Comparison of ENCODE assay signal across 14 cellular contexts in genomic region chrX:97026406-97026805, GRCh38.
DNase-seq lines count a peak whose midpoint lies in the region; ATAC-seq lines count a peak whose summit lies in the region.
"Had no signal": no experiment of that assay in that cellular context is flagged by ENCODE, and none has a peak within 500 bp of the region (broad histone marks: within the 10 kb centered on the region; RNA-seq: fewer than 3 reads in every experiment).

No MANE protein-coding gene starts in this region.

- no peaks in the 10 kb centered on the region for H3K36me3 ChIP-seq in GM23248 (ENCODE audit: low read depth)
- H3K36me3 ChIP-seq in adipocyte (ENCODE audit: control insufficient read depth, insufficient read depth, low read length, severe bottlenecking) = no peaks in the 10 kb centered on the region
- H3K36me3 ChIP-seq: stomach had no signal

- in situ Hi-C loops in GM23248 (cut with MboI) = no loop called here

- no peaks in the 10 kb centered on the region for H3F3A ChIP-seq in GM23248 (ENCODE audit: insufficient read depth)

- no peak overlapping the region for H3K9ac ChIP-seq in GM23248
- no peak overlapping the region for H3K9ac ChIP-seq in adipocyte (ENCODE audit: low read length)

- H2AFZ ChIP-seq in GM23248 = no peak overlapping the region

- H3K9me2 ChIP-seq in GM23248 (ENCODE audit: insufficient read depth) = no peaks in the 10 kb centered on the region

- no peak overlapping the region for H3K4me3 ChIP-seq in GM23248
- no peak overlapping the region for H3K4me3 ChIP-seq in adipocyte (ENCODE audit: low read length)
- H3K4me3 ChIP-seq: lung, stomach had no signal

- H3K4me2 ChIP-seq in GM23248 (ENCODE audit: unreplicated experiment) = no peak overlapping the region

- WGBS in GM23248 (ENCODE audit: low coverage in 1 of 2, low lambda C conversion rate in 2 of 2, missing lambda C conversion rate in 2 of 2), 2 experiments = 64 to 77% methylated on average over 2 of the region's 2 CpGs

- H3K4me1 ChIP-seq in GM23248 (ENCODE audit: insufficient read depth) (no peaks in the 10 kb centered on the region), adipocyte (ENCODE audit: control insufficient read depth, insufficient read depth, low read length) (no peaks in the 10 kb centered on the region)
- H3K4me1 ChIP-seq: stomach had no signal

- H3K27me3 ChIP-seq in GM23248 (replicated peaks; ENCODE audit: insufficient read depth) (no peaks in the 10 kb centered on the region), adipocyte (replicated peaks; ENCODE audit: control insufficient read depth, insufficient read depth, low read length) (no peaks in the 10 kb centered on the region)
- H3K27me3 ChIP-seq: stomach had no signal

- DNase-seq in GM23248 = peak; percentile 1
- peak; percentile 64 for DNase-seq in NCI-H146 (lab: John Stamatoyannopoulos, UW)
- DNase-seq in adipocyte (ENCODE audit: low read depth) = peak; percentile 3
- peak; percentile 2 for DNase-seq in medulla oblongata (ENCODE audit: extremely low spot score)
- no peak for DNase-seq in anterior cingulate cortex (lab: John Stamatoyannopoulos, UW)
- DNase-seq: activated effector memory CD4-positive, alpha-beta T cell treated with anti-CD3 and anti-CD28 coated beads, Interleukin-2, amount 50 U/mL, for 16 hours; NCI-H2227 treated with DMSO at 0.1 percent for 48 hours; stimulated activated CD4-positive, alpha-beta T cell treated with anti-CD3 and anti-CD28 coated beads, Interleukin-15, amount 100 ng/mL, for 24 hours; stomach had no signal

- H3K9me3 ChIP-seq in GM23248 (ENCODE audit: low read depth) = no peaks in the 10 kb centered on the region
- H3K9me3 ChIP-seq in adipocyte (ENCODE audit: control insufficient read depth, low read length) = no peaks in the 10 kb centered on the region
- H3K9me3 ChIP-seq: stomach had no signal

- no peaks in the 10 kb centered on the region for H4K20me1 ChIP-seq in GM23248 (ENCODE audit: insufficient read depth)

- no peaks in the 10 kb centered on the region for H3K79me2 ChIP-seq in GM23248 (ENCODE audit: insufficient read depth)

- H3K27ac ChIP-seq in GM23248 = no peak overlapping the region
- H3K27ac ChIP-seq: epithelial cell of prostate, stomach had no signal

- ATAC-seq in HG03521 (IDR thresholded peaks at IDR 0.05; ENCODE audit: unreplicated experiment) (no peak), HG03439 (IDR thresholded peaks at IDR 0.05; ENCODE audit: unreplicated experiment) (no peak), HG03469 (IDR thresholded peaks at IDR 0.05; ENCODE audit: unreplicated experiment) (no peak)

Comparison
In these comparisons a context has a peak if more than half of its experiments do, and no peak if none do; other contexts are left out.
1. DNase-seq: peak in GM23248 (single experiment), NCI-H146 (single experiment), adipocyte (single experiment) and medulla oblongata (single experiment); none in anterior cingulate cortex (0 of 58).